Comparison of ENCODE assay signal across 1 cellular context in the genomic region with DNA sequence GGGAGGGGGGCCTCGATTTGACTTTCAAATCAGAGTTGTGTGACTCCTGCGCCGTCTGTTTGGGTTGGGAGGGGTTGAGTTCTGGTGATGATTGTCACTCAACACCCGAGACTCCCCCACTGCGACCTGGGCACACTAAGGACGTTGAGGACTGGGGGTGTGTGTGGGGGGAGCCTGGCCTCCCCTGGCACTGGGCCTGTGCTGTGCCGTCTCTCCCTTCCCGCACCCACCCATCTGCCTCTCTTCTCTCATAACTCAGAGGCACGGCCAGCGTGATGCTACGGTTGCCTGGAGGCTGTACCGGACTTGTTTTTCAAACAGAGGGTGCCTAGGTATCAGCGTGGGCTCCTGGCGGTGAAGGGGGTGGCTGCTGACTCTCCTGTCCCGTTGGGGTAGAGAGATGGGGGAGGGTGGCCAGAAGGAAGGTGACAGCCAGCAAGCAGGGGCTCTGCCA.
TF ChIP-seq lines count a peak whose summit lies in the region.

No MANE protein-coding gene starts in this region.

TF ChIP-seq in K562, 482 proteins besides CTCF, POLR2A, EP300 and RAD21:
- TF ChIP-seq, protein P1, sequence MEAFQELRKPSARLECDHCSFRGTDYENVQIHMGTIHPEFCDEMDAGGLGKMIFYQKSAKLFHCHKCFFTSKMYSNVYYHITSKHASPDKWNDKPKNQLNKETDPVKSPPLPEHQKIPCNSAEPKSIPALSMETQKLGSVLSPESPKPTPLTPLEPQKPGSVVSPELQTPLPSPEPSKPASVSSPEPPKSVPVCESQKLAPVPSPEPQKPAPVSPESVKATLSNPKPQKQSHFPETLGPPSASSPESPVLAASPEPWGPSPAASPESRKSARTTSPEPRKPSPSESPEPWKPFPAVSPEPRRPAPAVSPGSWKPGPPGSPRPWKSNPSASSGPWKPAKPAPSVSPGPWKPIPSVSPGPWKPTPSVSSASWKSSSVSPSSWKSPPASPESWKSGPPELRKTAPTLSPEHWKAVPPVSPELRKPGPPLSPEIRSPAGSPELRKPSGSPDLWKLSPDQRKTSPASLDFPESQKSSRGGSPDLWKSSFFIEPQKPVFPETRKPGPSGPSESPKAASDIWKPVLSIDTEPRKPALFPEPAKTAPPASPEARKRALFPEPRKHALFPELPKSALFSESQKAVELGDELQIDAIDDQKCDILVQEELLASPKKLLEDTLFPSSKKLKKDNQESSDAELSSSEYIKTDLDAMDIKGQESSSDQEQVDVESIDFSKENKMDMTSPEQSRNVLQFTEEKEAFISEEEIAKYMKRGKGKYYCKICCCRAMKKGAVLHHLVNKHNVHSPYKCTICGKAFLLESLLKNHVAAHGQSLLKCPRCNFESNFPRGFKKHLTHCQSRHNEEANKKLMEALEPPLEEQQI (IDR thresholded peaks at IDR 0.05): no peak
- TF ChIP-seq ZNF232 (CRISPR knock-in tag; IDR thresholded peaks at IDR 0.05) (no peak), TEAD2 (tag; IDR thresholded peaks at IDR 0.05) (no peak), HLTF (IDR thresholded peaks at IDR 0.05) (no peak), ZBTB17 (CRISPR knock-in tag; IDR thresholded peaks at IDR 0.05) (no peak), ID3 (CRISPR knock-in tag; IDR thresholded peaks at IDR 0.05) (no peak), ID3 (tag; IDR thresholded peaks at IDR 0.05) (no peak), TARDBP (IDR thresholded peaks at IDR 0.05) (no peak), SRSF3 (IDR thresholded peaks at IDR 0.05; ENCODE audit: insufficient read depth, low read length) (no peak), ZNF707 (CRISPR knock-in tag; conservative IDR thresholded peaks at IDR 0.05) (no peak), L3MBTL2 (IDR thresholded peaks at IDR 0.05) (no peak), ZNF766 (CRISPR knock-in tag; conservative IDR thresholded peaks at IDR 0.05) (no peak), PYGO2 (tag; IDR thresholded peaks at IDR 0.05) (no peak)
- TF ChIP-seq, protein P2, sequence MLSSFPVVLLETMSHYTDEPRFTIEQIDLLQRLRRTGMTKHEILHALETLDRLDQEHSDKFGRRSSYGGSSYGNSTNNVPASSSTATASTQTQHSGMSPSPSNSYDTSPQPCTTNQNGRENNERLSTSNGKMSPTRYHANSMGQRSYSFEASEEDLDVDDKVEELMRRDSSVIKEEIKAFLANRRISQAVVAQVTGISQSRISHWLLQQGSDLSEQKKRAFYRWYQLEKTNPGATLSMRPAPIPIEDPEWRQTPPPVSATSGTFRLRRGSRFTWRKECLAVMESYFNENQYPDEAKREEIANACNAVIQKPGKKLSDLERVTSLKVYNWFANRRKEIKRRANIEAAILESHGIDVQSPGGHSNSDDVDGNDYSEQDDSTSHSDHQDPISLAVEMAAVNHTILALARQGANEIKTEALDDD (IDR thresholded peaks at IDR 0.05): no peak
- TF ChIP-seq, protein P3, sequence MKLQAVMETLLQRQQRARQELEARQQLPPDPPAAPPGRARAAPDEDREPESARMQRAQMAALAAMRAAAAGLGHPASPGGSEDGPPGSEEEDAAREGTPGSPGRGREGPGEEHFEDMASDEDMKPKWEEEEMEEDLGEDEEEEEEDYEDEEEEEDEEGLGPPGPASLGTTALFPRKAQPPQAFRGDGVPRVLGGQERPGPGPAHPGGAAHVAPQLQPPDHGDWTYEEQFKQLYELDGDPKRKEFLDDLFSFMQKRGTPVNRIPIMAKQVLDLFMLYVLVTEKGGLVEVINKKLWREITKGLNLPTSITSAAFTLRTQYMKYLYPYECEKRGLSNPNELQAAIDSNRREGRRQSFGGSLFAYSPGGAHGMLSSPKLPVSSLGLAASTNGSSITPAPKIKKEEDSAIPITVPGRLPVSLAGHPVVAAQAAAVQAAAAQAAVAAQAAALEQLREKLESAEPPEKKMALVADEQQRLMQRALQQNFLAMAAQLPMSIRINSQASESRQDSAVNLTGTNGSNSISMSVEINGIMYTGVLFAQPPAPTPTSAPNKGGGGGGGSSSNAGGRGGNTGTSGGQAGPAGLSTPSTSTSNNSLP (IDR thresholded peaks at IDR 0.05; ENCODE audit: borderline replicate concordance, low read depth, low read length): no peak
